Comparison of ENCODE assay signal across 38 cellular contexts in genomic region chr4:3432381-3432790, GRCh38. TPM values are rescaled to one million over a fixed set of nuclear protein-coding genes. Genes with fewer than 3 reads are reported as not detected.
"Had no signal": no experiment of that assay in that cellular context is flagged by ENCODE, and none has a peak within 500 bp of the region (broad histone marks: within the 10 kb centered on the region; RNA-seq: fewer than 3 reads in every experiment).

No MANE protein-coding gene starts in this region.

- H3K27ac Mint-ChIP-seq: activated B cell treated with CpG ODN at 0.5 μM for 24 hours; activated CD4-positive, alpha-beta memory T cell treated with anti-CD3 and anti-CD28 coated beads for 36 hours; activated CD4-positive, alpha-beta T cell treated with anti-CD3 and anti-CD28 coated beads for 36 hours; activated CD4-positive, alpha-beta T cell treated with anti-CD3 and anti-CD28 coated beads, Interleukin-2, amount 10 ng/mL, durations not matched to agents 24 days and 14 days; activated CD8-positive, alpha-beta memory T cell treated with anti-CD3 and anti-CD28 coated beads, Interleukin-2, amount 10 ng/mL, durations not matched to agents 7 days and 5 days; activated CD8-positive, alpha-beta T cell treated with anti-CD3 and anti-CD28 coated beads, Interleukin-2, amount 10 ng/mL, durations not matched to agents 7 days and 5 days; activated naive CD4-positive, alpha-beta T cell treated with anti-CD3 and anti-CD28 coated beads for 36 hours; activated naive CD4-positive, alpha-beta T cell treated with anti-CD3 and anti-CD28 coated beads, Interleukin-2, amount 50 U/mL, for 24 hours; activated naive CD8-positive, alpha-beta T cell treated with anti-CD3 and anti-CD28 coated beads for 36 hours; activated naive CD8-positive, alpha-beta T cell treated with anti-CD3 and anti-CD28 coated beads, Interleukin-2, amount 50 U/mL, for 24 hours; activated T-helper 1 cell treated with anti-CD3 and anti-CD28 coated beads, Interleukin-12 subunit alpha, Interleukin-12 subunit beta, Interleukin-2, Interleukin-4 antibody, amounts not matched to agents 30 ng/mL and 10 ng/mL and 1 ng/mL, durations not matched to agents 14 hours and 24 hours and 36 hours; activated T-helper 2 cell treated with anti-CD3 and anti-CD28 coated beads, Interferon-gamma antibody, Interleukin-2, Interleukin-4, amounts not matched to agents 10 μg/mL and 5 μg/mL and 100 μg/mL, durations not matched to agents 14 hours and 24 hours and 36 hours; dendritic cell treated with granulocyte-macrophage colony-stimulating factor and Interleukin-4, amounts not matched to agents 40 ng/mL and 50 ng/mL, for 4 days; endodermal cell; T-helper 17 cell; T-helper 2 cell treated with Interferon-gamma antibody and Interleukin-4, amounts not matched to agents 5 μg/mL and 100 μg/mL, for 36 hours had no signal

- H3K27me3 ChIP-seq: adrenal gland, body of pancreas, dorsolateral prefrontal cortex, esophagus muscularis mucosa, foreskin keratinocyte, gastrocnemius medialis, heart left ventricle had no signal

- ATAC-seq: activated CD4-positive, alpha-beta T cell treated with anti-CD3 and anti-CD28 coated beads for 36 hours; activated CD8-positive, alpha-beta memory T cell treated with anti-CD3 and anti-CD28 coated beads, Interleukin-2, amount 10 ng/mL, durations not matched to agents 7 days and 5 days; activated CD8-positive, alpha-beta T cell treated with anti-CD3 and anti-CD28 coated beads, Interleukin-2, amount 10 ng/mL, durations not matched to agents 7 days and 5 days; activated naive CD8-positive, alpha-beta T cell treated with anti-CD3 and anti-CD28 coated beads, Interleukin-2, amount 50 U/mL, for 24 hours; body of pancreas; foreskin keratinocyte; gastrocnemius medialis; heart left ventricle; T-helper 17 cell had no signal

- H3K36me3 Mint-ChIP-seq: activated CD4-positive, alpha-beta memory T cell treated with anti-CD3 and anti-CD28 coated beads for 36 hours; activated CD8-positive, alpha-beta memory T cell treated with anti-CD3 and anti-CD28 coated beads, Interleukin-2, amount 10 ng/mL, durations not matched to agents 7 days and 5 days; activated naive CD4-positive, alpha-beta T cell treated with anti-CD3 and anti-CD28 coated beads, Interleukin-2, amount 50 U/mL, for 24 hours; activated naive CD8-positive, alpha-beta T cell treated with anti-CD3 and anti-CD28 coated beads for 36 hours had no signal

- DNase-seq: activated B cell treated with CpG ODN at 0.5 μM for 24 hours; activated CD4-positive, alpha-beta memory T cell treated with anti-CD3 and anti-CD28 coated beads for 36 hours; activated CD4-positive, alpha-beta T cell treated with anti-CD3 and anti-CD28 coated beads for 36 hours; activated CD4-positive, alpha-beta T cell treated with anti-CD3 and anti-CD28 coated beads, Interleukin-2, amount 10 ng/mL, durations not matched to agents 24 days and 14 days; activated CD4-positive, CD25-positive, alpha-beta regulatory T cell treated with anti-CD3 and anti-CD28 coated beads, Interleukin-2, amount 50 U/mL, for 72 hours; activated CD8-positive, alpha-beta memory T cell treated with anti-CD3 and anti-CD28 coated beads, Interleukin-2, amount 10 ng/mL, durations not matched to agents 7 days and 5 days; activated CD8-positive, alpha-beta memory T cell treated with anti-CD3 and anti-CD28 coated beads, Interleukin-2, amount 50 U/mL, for 4 hours; activated CD8-positive, alpha-beta T cell treated with anti-CD3 and anti-CD28 coated beads, Interleukin-2, amount 10 ng/mL, durations not matched to agents 7 days and 5 days; activated effector memory CD4-positive, alpha-beta T cell treated with anti-CD3 and anti-CD28 coated beads, Interleukin-2, amount 50 U/mL, for 16 hours; activated naive CD4-positive, alpha-beta T cell treated with anti-CD3 and anti-CD28 coated beads for 36 hours; activated naive CD8-positive, alpha-beta T cell treated with anti-CD3 and anti-CD28 coated beads for 36 hours; activated naive CD8-positive, alpha-beta T cell treated with anti-CD3 and anti-CD28 coated beads, Interleukin-2, amount 50 U/mL, for 24 hours; activated T-cell treated with anti-CD3 and anti-CD28 coated beads, Interleukin-2, amount 50 U/mL, for 1 hour; activated T-cell treated with anti-CD3 and anti-CD28 coated beads, Interleukin-2, amount 50 U/mL, for 48 hours; adrenal gland; amygdala; aorta; body of pancreas; dorsolateral prefrontal cortex; effector memory CD4-positive, alpha-beta T cell; endodermal cell; erythroblast; foreskin keratinocyte; gastrocnemius medialis; glutamatergic neuron; T-helper 17 cell; T1000; WERI-Rb-1 had no signal

- H3K4me3 Mint-ChIP-seq: activated B cell treated with CpG ODN at 0.5 μM for 24 hours; activated CD4-positive, alpha-beta memory T cell treated with anti-CD3 and anti-CD28 coated beads for 36 hours; activated CD4-positive, alpha-beta T cell treated with anti-CD3 and anti-CD28 coated beads for 36 hours; activated CD4-positive, alpha-beta T cell treated with anti-CD3 and anti-CD28 coated beads, Interleukin-2, amount 10 ng/mL, durations not matched to agents 24 days and 14 days; activated CD8-positive, alpha-beta memory T cell treated with anti-CD3 and anti-CD28 coated beads, Interleukin-2, amount 10 ng/mL, durations not matched to agents 7 days and 5 days; activated CD8-positive, alpha-beta T cell treated with anti-CD3 and anti-CD28 coated beads, Interleukin-2, amount 10 ng/mL, durations not matched to agents 7 days and 5 days; activated naive CD4-positive, alpha-beta T cell treated with anti-CD3 and anti-CD28 coated beads for 36 hours; activated naive CD4-positive, alpha-beta T cell treated with anti-CD3 and anti-CD28 coated beads, Interleukin-2, amount 50 U/mL, for 24 hours; activated naive CD8-positive, alpha-beta T cell treated with anti-CD3 and anti-CD28 coated beads for 36 hours; activated naive CD8-positive, alpha-beta T cell treated with anti-CD3 and anti-CD28 coated beads, Interleukin-2, amount 50 U/mL, for 24 hours; activated T-helper 1 cell treated with anti-CD3 and anti-CD28 coated beads, Interleukin-12 subunit alpha, Interleukin-12 subunit beta, Interleukin-2, Interleukin-4 antibody, amounts not matched to agents 30 ng/mL and 10 ng/mL and 1 ng/mL, durations not matched to agents 14 hours and 24 hours and 36 hours; central memory CD8-positive, alpha-beta T cell; dendritic cell treated with granulocyte-macrophage colony-stimulating factor and Interleukin-4, amounts not matched to agents 40 ng/mL and 50 ng/mL, for 4 days; endodermal cell; T-helper 17 cell; T-helper 2 cell treated with Interferon-gamma antibody and Interleukin-4, amounts not matched to agents 5 μg/mL and 100 μg/mL, for 36 hours had no signal

- H3K4me1 ChIP-seq: body of pancreas, heart left ventricle had no signal

- H3K4me1 Mint-ChIP-seq: activated B cell treated with CpG ODN at 0.5 μM for 24 hours; activated CD4-positive, alpha-beta T cell treated with anti-CD3 and anti-CD28 coated beads for 36 hours; activated CD4-positive, alpha-beta T cell treated with anti-CD3 and anti-CD28 coated beads, Interleukin-2, amount 10 ng/mL, durations not matched to agents 24 days and 14 days; activated CD8-positive, alpha-beta memory T cell treated with anti-CD3 and anti-CD28 coated beads, Interleukin-2, amount 10 ng/mL, durations not matched to agents 7 days and 5 days; activated naive CD4-positive, alpha-beta T cell treated with anti-CD3 and anti-CD28 coated beads, Interleukin-2, amount 50 U/mL, for 24 hours; activated naive CD8-positive, alpha-beta T cell treated with anti-CD3 and anti-CD28 coated beads for 36 hours; activated naive CD8-positive, alpha-beta T cell treated with anti-CD3 and anti-CD28 coated beads, Interleukin-2, amount 50 U/mL, for 24 hours; central memory CD8-positive, alpha-beta T cell had no signal

- H3K9me3 Mint-ChIP-seq: activated B cell treated with CpG ODN at 0.5 μM for 24 hours; activated CD4-positive, alpha-beta memory T cell treated with anti-CD3 and anti-CD28 coated beads for 36 hours; activated CD4-positive, alpha-beta T cell treated with anti-CD3 and anti-CD28 coated beads, Interleukin-2, amount 10 ng/mL, durations not matched to agents 24 days and 14 days; activated naive CD4-positive, alpha-beta T cell treated with anti-CD3 and anti-CD28 coated beads for 36 hours; activated naive CD4-positive, alpha-beta T cell treated with anti-CD3 and anti-CD28 coated beads, Interleukin-2, amount 50 U/mL, for 24 hours; activated naive CD8-positive, alpha-beta T cell treated with anti-CD3 and anti-CD28 coated beads for 36 hours; activated naive CD8-positive, alpha-beta T cell treated with anti-CD3 and anti-CD28 coated beads, Interleukin-2, amount 50 U/mL, for 24 hours; activated T-helper 1 cell treated with anti-CD3 and anti-CD28 coated beads, Interleukin-12 subunit alpha, Interleukin-12 subunit beta, Interleukin-2, Interleukin-4 antibody, amounts not matched to agents 30 ng/mL and 10 ng/mL and 1 ng/mL, durations not matched to agents 14 hours and 24 hours and 36 hours; activated T-helper 2 cell treated with anti-CD3 and anti-CD28 coated beads, Interferon-gamma antibody, Interleukin-2, Interleukin-4, amounts not matched to agents 10 μg/mL and 5 μg/mL and 100 μg/mL, durations not matched to agents 14 hours and 24 hours and 36 hours; central memory CD8-positive, alpha-beta T cell; dendritic cell treated with granulocyte-macrophage colony-stimulating factor and Interleukin-4, amounts not matched to agents 40 ng/mL and 50 ng/mL, for 4 days; endodermal cell; T-helper 2 cell treated with Interferon-gamma antibody and Interleukin-4, amounts not matched to agents 5 μg/mL and 100 μg/mL, for 36 hours had no signal

- H3K27me3 Mint-ChIP-seq: activated B cell treated with CpG ODN at 0.5 μM for 24 hours; activated CD4-positive, alpha-beta memory T cell treated with anti-CD3 and anti-CD28 coated beads for 36 hours; activated CD4-positive, alpha-beta T cell treated with anti-CD3 and anti-CD28 coated beads for 36 hours; activated CD4-positive, alpha-beta T cell treated with anti-CD3 and anti-CD28 coated beads, Interleukin-2, amount 10 ng/mL, durations not matched to agents 24 days and 14 days; activated CD8-positive, alpha-beta memory T cell treated with anti-CD3 and anti-CD28 coated beads, Interleukin-2, amount 10 ng/mL, durations not matched to agents 7 days and 5 days; activated naive CD4-positive, alpha-beta T cell treated with anti-CD3 and anti-CD28 coated beads, Interleukin-2, amount 50 U/mL, for 24 hours; activated naive CD8-positive, alpha-beta T cell treated with anti-CD3 and anti-CD28 coated beads for 36 hours; activated naive CD8-positive, alpha-beta T cell treated with anti-CD3 and anti-CD28 coated beads, Interleukin-2, amount 50 U/mL, for 24 hours; central memory CD8-positive, alpha-beta T cell; T-helper 17 cell had no signal

- H3K27ac ChIP-seq: adrenal gland, body of pancreas, coronary artery, dorsolateral prefrontal cortex, esophagus muscularis mucosa, foreskin keratinocyte, gastrocnemius medialis, heart left ventricle, WERI-Rb-1 had no signal

- H3K9me3 ChIP-seq: adrenal gland, body of pancreas, esophagus muscularis mucosa, gastrocnemius medialis, heart left ventricle had no signal

- H3K4me3 ChIP-seq: adrenal gland, body of pancreas, coronary artery, dorsolateral prefrontal cortex, esophagus muscularis mucosa, gastrocnemius medialis, heart left ventricle had no signal

RNA-seq across cellular contexts. Expression of gene HGFAC, which starts 9.4 kb away (rescaled TPM):
- total RNA-seq: activated B cell treated with CpG ODN at 0.5 μM for 24 hours; activated CD4-positive, alpha-beta memory T cell treated with anti-CD3 and anti-CD28 coated beads for 36 hours; activated CD4-positive, alpha-beta T cell treated with anti-CD3 and anti-CD28 coated beads for 36 hours; activated CD4-positive, alpha-beta T cell treated with anti-CD3 and anti-CD28 coated beads, Interleukin-2, amount 10 ng/mL, durations not matched to agents 24 days and 14 days; activated CD8-positive, alpha-beta memory T cell treated with anti-CD3 and anti-CD28 coated beads for 36 hours; activated CD8-positive, alpha-beta memory T cell treated with anti-CD3 and anti-CD28 coated beads, Interleukin-2, amount 10 ng/mL, durations not matched to agents 7 days and 5 days; activated CD8-positive, alpha-beta T cell treated with anti-CD3 and anti-CD28 coated beads, Interleukin-2, amount 10 ng/mL, durations not matched to agents 7 days and 5 days; activated naive CD4-positive, alpha-beta T cell treated with anti-CD3 and anti-CD28 coated beads for 36 hours; activated naive CD8-positive, alpha-beta T cell treated with anti-CD3 and anti-CD28 coated beads for 36 hours; activated T-helper 1 cell treated with anti-CD3 and anti-CD28 coated beads, Interleukin-12 subunit alpha, Interleukin-12 subunit beta, Interleukin-2, Interleukin-4 antibody, amounts not matched to agents 30 ng/mL and 10 ng/mL and 1 ng/mL, durations not matched to agents 14 hours and 24 hours and 36 hours; activated T-helper 2 cell treated with anti-CD3 and anti-CD28 coated beads, Interferon-gamma antibody, Interleukin-2, Interleukin-4, amounts not matched to agents 10 μg/mL and 5 μg/mL and 100 μg/mL, durations not matched to agents 14 hours and 24 hours and 36 hours; foreskin keratinocyte; T-helper 17 cell had no signal
- polyA plus RNA-seq: foreskin keratinocyte had no signal

RNA-seq across cellular contexts. Expression of gene DOK7, which starts 30.7 kb away (rescaled TPM):
- total RNA-seq: activated CD4-positive, alpha-beta memory T cell treated with anti-CD3 and anti-CD28 coated beads for 36 hours; activated CD4-positive, alpha-beta T cell treated with anti-CD3 and anti-CD28 coated beads for 36 hours; activated CD4-positive, alpha-beta T cell treated with anti-CD3 and anti-CD28 coated beads, Interleukin-2, amount 10 ng/mL, durations not matched to agents 24 days and 14 days; activated CD8-positive, alpha-beta memory T cell treated with anti-CD3 and anti-CD28 coated beads for 36 hours; activated CD8-positive, alpha-beta memory T cell treated with anti-CD3 and anti-CD28 coated beads, Interleukin-2, amount 10 ng/mL, durations not matched to agents 7 days and 5 days; activated CD8-positive, alpha-beta T cell treated with anti-CD3 and anti-CD28 coated beads, Interleukin-2, amount 10 ng/mL, durations not matched to agents 7 days and 5 days; activated naive CD4-positive, alpha-beta T cell treated with anti-CD3 and anti-CD28 coated beads for 36 hours; activated naive CD8-positive, alpha-beta T cell treated with anti-CD3 and anti-CD28 coated beads for 36 hours; activated T-helper 1 cell treated with anti-CD3 and anti-CD28 coated beads, Interleukin-12 subunit alpha, Interleukin-12 subunit beta, Interleukin-2, Interleukin-4 antibody, amounts not matched to agents 30 ng/mL and 10 ng/mL and 1 ng/mL, durations not matched to agents 14 hours and 24 hours and 36 hours; activated T-helper 2 cell treated with anti-CD3 and anti-CD28 coated beads, Interferon-gamma antibody, Interleukin-2, Interleukin-4, amounts not matched to agents 10 μg/mL and 5 μg/mL and 100 μg/mL, durations not matched to agents 14 hours and 24 hours and 36 hours; T-helper 17 cell had no signal
